17 cellular contexts compared by ENCODE assay signal in genomic region chrY:7826504-7826903, GRCh38.
"Had no signal": no experiment of that assay in that cellular context is flagged by ENCODE, and none has a peak within 500 bp of the region (broad histone marks: within the 10 kb centered on the region; RNA-seq: fewer than 3 reads in every experiment).

No MANE protein-coding gene starts in this region.

- H3K4me3 Mint-ChIP-seq: natural killer cell, neural crest cell had no signal

- DNase-seq: effector CD8-positive, alpha-beta T cell; heart right ventricle; hypothalamus; kidney glomerular epithelial cell; mammary epithelial cell; natural killer cell; posterior cingulate gyrus; sigmoid colon; small intestine; stimulated activated CD4-positive, alpha-beta T cell treated with anti-CD3 and anti-CD28 coated beads, Interleukin-12 subunit alpha, Interleukin-12 subunit beta, amount 100 ng/mL, for 4 hours; stimulated activated naive CD4-positive, alpha-beta T cell; stomach; substantia nigra; transverse colon had no signal

- H3K27ac ChIP-seq: coronary artery, heart right ventricle, sigmoid colon, stomach, thoracic aorta, transverse colon had no signal

- H3K9me3 Mint-ChIP-seq: natural killer cell, neural crest cell had no signal

- H3K36me3 Mint-ChIP-seq: natural killer cell had no signal

- H3K4me3 ChIP-seq: coronary artery, heart right ventricle, sigmoid colon, stomach, thoracic aorta, transverse colon had no signal

- H3K27ac Mint-ChIP-seq: natural killer cell had no signal

- H3K27me3 ChIP-seq: heart right ventricle, sigmoid colon, stomach, transverse colon had no signal

- ATAC-seq: heart right ventricle, natural killer cell had no signal

- H3K4me1 Mint-ChIP-seq: natural killer cell, neural crest cell had no signal
